ENCODE assay signal across 8 cellular contexts in the genomic region with DNA sequence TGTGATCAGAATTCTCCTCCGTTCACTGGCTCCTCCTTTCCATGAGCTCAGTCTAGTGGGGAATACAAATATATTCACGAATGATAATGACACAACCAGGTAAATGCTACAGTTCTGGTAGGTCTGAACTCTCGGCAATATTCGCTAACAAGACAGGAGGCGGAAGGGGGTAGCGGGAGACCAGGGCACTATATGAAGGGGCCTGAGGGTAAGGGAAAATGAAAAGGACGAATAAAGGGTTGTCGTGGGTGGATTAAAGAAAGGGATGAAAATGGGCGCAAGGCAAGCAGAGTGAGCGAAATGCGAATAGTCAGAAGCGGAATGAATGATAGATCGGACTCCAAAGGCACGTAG. TPM values are rescaled to one million over a fixed set of nuclear protein-coding genes. Genes with fewer than 3 reads are reported as not detected.
DNase-seq lines count a peak whose midpoint lies in the region; ATAC-seq and TF ChIP-seq lines count a peak whose summit lies in the region.

No MANE protein-coding gene starts in this region.

- no peak for DNase-seq in CD14-positive monocyte (ENCODE audit: low spot score)
- DNase-seq in NB4 (ENCODE audit: low read depth) = no peak
- DNase-seq in effector memory CD8-positive, alpha-beta T cell = no peak
- DNase-seq in naive B cell = no peak
- DNase-seq in NCI-H2196 (lab: John Stamatoyannopoulos, UW; ENCODE audit: unreplicated experiment) = no peak
- DNase-seq in HCEC 1CT = no peak

- H3K9me3 Mint-ChIP-seq in CD14-positive monocyte (peaks cover 0 to 5% (median 2%) of the 10 kb centered on the region in 7 donors), naive B cell (peaks cover 0 to 5% (median 2%) of the 10 kb centered on the region in 7 donors)
- no peaks in the 10 kb centered on the region for H3K9me3 Mint-ChIP-seq in effector memory CD8-positive, alpha-beta T cell

- H3K36me3 Mint-ChIP-seq in CD14-positive monocyte (peaks cover 4 to 5% of the 10 kb centered on the region in 2 donors), naive B cell (peaks cover 0 to 9% of the 10 kb centered on the region in 2 donors)
- H3K36me3 Mint-ChIP-seq in effector memory CD8-positive, alpha-beta T cell (ENCODE audit: insufficient read depth) = peaks cover 19% of the 10 kb centered on the region

- no peak for TF ChIP-seq CTCF in CD14-positive monocyte (IDR thresholded peaks at IDR 0.05)
- no peak for TF ChIP-seq CTCF in NB4 (IDR thresholded peaks at IDR 0.05; ENCODE audit: low read depth, low read length)

- H3K27ac Mint-ChIP-seq in CD14-positive monocyte = peak overlapping the region; percentile 92 to 97 (median 95)
- peak overlapping the region; percentile 95 to 99 for H3K27ac Mint-ChIP-seq in effector memory CD8-positive, alpha-beta T cell
- peak overlapping the region; percentile 83 to 98 (median 96) for H3K27ac Mint-ChIP-seq in naive B cell

- H3K27me3 Mint-ChIP-seq in CD14-positive monocyte (ENCODE audit: low read depth in 3 of 3) (peaks cover 0 to 9% (median 0%) of the 10 kb centered on the region in 3 donors), naive B cell (no peaks in the 10 kb centered on the region)
- no peaks in the 10 kb centered on the region for H3K27me3 Mint-ChIP-seq in effector memory CD8-positive, alpha-beta T cell

- peaks cover 18% of the 10 kb centered on the region for H3K4me1 Mint-ChIP-seq in CD14-positive monocyte
- peaks cover 11 to 17% of the 10 kb centered on the region in 2 donors for H3K4me1 Mint-ChIP-seq in effector memory CD8-positive, alpha-beta T cell (ENCODE audit: low read depth in 2 of 2)
- peaks cover 9 to 20% (median 17%) of the 10 kb centered on the region in 3 donors for H3K4me1 Mint-ChIP-seq in naive B cell

- H3K4me3 Mint-ChIP-seq in CD14-positive monocyte = peak overlapping the region; percentile 90 to 98
- H3K4me3 Mint-ChIP-seq in effector memory CD8-positive, alpha-beta T cell = peak overlapping the region; percentile 94 to 99
- peak overlapping the region; percentile 87 to 99 (median 94) for H3K4me3 Mint-ChIP-seq in naive B cell

- TF ChIP-seq POLR2A in NB4 (IDR thresholded peaks at IDR 0.05; ENCODE audit: extremely low read depth, insufficient read length) = no peak

- ATAC-seq in GM21390 (IDR thresholded peaks at IDR 0.05; ENCODE audit: unreplicated experiment) (peak; percentile 17), naive B cell (ENCODE audit: low read depth in 2 of 2) (peak in 1 of 2 donors; percentile 2), esophagus mucosa (no peak)
- no peak for ATAC-seq in effector memory CD8-positive, alpha-beta T cell (replicated peaks)

- intact Hi-C loops in CD14-positive monocyte (cut with micrococcal nuclease) = loop anchor here in 1 of 2 donors (10.0 kb wide), 1 partner anchor 478 kb away; the partner anchor contains the start of gene SLC25A5

- H3K4me3 ChIP-seq in NB4 (ENCODE audit: low read depth, low read length) = peak overlapping the region; percentile 90

RNA-seq across cellular contexts. Expression of gene NKAP, which starts 0.7 kb away (rescaled TPM):
- polyA plus RNA-seq in CD14-positive monocyte (1 to 10 TPM; 2.0 to 2.9 TPM), naive B cell (ENCODE audit: low read depth in 6 of 6) (1 to 10 TPM; 2.3 to 5.2 (median 3.3) TPM)
- total RNA-seq in esophagus mucosa = 3.9 TPM

RNA-seq across cellular contexts. Expression of gene AKAP14, which starts 47.1 kb away (rescaled TPM):
- polyA plus RNA-seq in CD14-positive monocyte = not detected
- polyA plus RNA-seq in naive B cell (ENCODE audit: low read depth in 6 of 6) = not detected
- total RNA-seq in esophagus mucosa = not detected
